Comparison of ENCODE assay signal across 1 cellular context in genomic region chr18:11119550-11119949, GRCh38.
TF ChIP-seq lines count a peak whose summit lies in the region.

No MANE protein-coding gene starts in this region.

TF ChIP-seq in liver, 16 proteins besides CTCF, POLR2A, EP300 and RAD21 (continued from another document):
- TF ChIP-seq REST (IDR thresholded peaks at IDR 0.05) (no peak), FOXA1 (IDR thresholded peaks at IDR 0.05) (no peak), HNF4G (IDR thresholded peaks at IDR 0.05) (no peak), RXRA (IDR thresholded peaks at IDR 0.05) (no peak)
